8 cellular contexts compared by ENCODE assay signal in genomic region chr2:213152888-213153287, GRCh38.
DNase-seq lines count a peak whose midpoint lies in the region; FAIRE-seq and TF ChIP-seq lines count a peak whose summit lies in the region.

No MANE protein-coding gene starts in this region.

- peaks cover 6% of the 10 kb centered on the region; the same call in 1 of the 2 replicates for H3K27me3 ChIP-seq in BLaER1
- H3K27me3 ChIP-seq in endocrine pancreas (ENCODE audit: control insufficient read depth, insufficient read depth, low read length): no peaks in the 10 kb centered on the region
- no peaks in the 10 kb centered on the region for H3K27me3 ChIP-seq in neuron (ENCODE audit: insufficient read depth, low read length)

- no peak for DNase-seq in NB4 (ENCODE audit: low read depth)
- no peak for DNase-seq in RWPE1 (ENCODE audit: low spot score)
- no peak for DNase-seq in GM19239 (ENCODE audit: insufficient read length, low spot score)
- no peak for DNase-seq in erythroblast (lab: John Stamatoyannopoulos, UW)
- DNase-seq in DMS153 treated with DMSO at 0.1 percent for 48 hours (lab: John Stamatoyannopoulos, UW; ENCODE audit: unreplicated experiment): no peak

- H3K4me1 ChIP-seq in BLaER1: peaks cover 29% of the 10 kb centered on the region
- H3K4me1 ChIP-seq in endocrine pancreas (ENCODE audit: control insufficient read depth, insufficient read depth, low read length): peaks cover 10% of the 10 kb centered on the region
- peaks cover 10% of the 10 kb centered on the region for H3K4me1 ChIP-seq in neuron (ENCODE audit: insufficient read depth, low read length)

- H3K36me3 ChIP-seq in BLaER1: no peaks in the 10 kb centered on the region
- no peaks in the 10 kb centered on the region for H3K36me3 ChIP-seq in endocrine pancreas (ENCODE audit: control insufficient read depth, insufficient read depth, low read length)
- no peaks in the 10 kb centered on the region for H3K36me3 ChIP-seq in neuron (ENCODE audit: insufficient read depth, low read length)

- TF ChIP-seq POLR2A in NB4 (IDR thresholded peaks at IDR 0.05; ENCODE audit: extremely low read depth, insufficient read length) (no peak), erythroblast (IDR thresholded peaks at IDR 0.05; ENCODE audit: low read length) (no peak)

- H3K4me2 ChIP-seq in BLaER1: peak overlapping the region; percentile 81

- TF ChIP-seq CTCF in NB4 (IDR thresholded peaks at IDR 0.05; ENCODE audit: low read depth, low read length): no peak
- TF ChIP-seq CTCF in RWPE1 (conservative IDR thresholded peaks at IDR 0.05; ENCODE audit: low read depth): no peak

- H3K4me3 ChIP-seq in BLaER1: peak overlapping the region; percentile 83
- peak overlapping the region; percentile 65 for H3K4me3 ChIP-seq in NB4 (ENCODE audit: low read depth, low read length)
- peak overlapping the region; percentile 98 for H3K4me3 ChIP-seq in endocrine pancreas (ENCODE audit: control insufficient read depth, insufficient read depth, low read length)
- H3K4me3 ChIP-seq in neuron (ENCODE audit: low read length): peak overlapping the region; percentile 95

- CTCF ChIA-PET in RWPE1 (lab: Yijun Ruan, JAX): interaction anchor here (0.6 to 2.6 kb wide), 11 partner anchors 114 to 1218 kb away, joined by 3 to 8 read pairs (median 4); no protein-coding TSS in a partner anchor

- no peak for FAIRE-seq in GM19239 (lab: Jason Lieb, UNC)

- peak overlapping the region; percentile 75 for H2AFZ ChIP-seq in neuron (ENCODE audit: low read depth, low read length)

- H3K9me3 ChIP-seq in BLaER1: no peaks in the 10 kb centered on the region
- H3K9me3 ChIP-seq in endocrine pancreas (ENCODE audit: control insufficient read depth, low read length): no peaks in the 10 kb centered on the region
- H3K9me3 ChIP-seq in neuron (ENCODE audit: low read length): no peaks in the 10 kb centered on the region

- H3K27ac ChIP-seq in BLaER1 (no peak overlapping the region), RWPE1 (no peak overlapping the region)

- H3K9ac ChIP-seq in BLaER1: peak overlapping the region; percentile 81
- no peak overlapping the region for H3K9ac ChIP-seq in endocrine pancreas (ENCODE audit: control insufficient read depth, insufficient read depth, low read length)

- POLR2A ChIA-PET in RWPE1 (lab: Yijun Ruan, JAX; ENCODE audit: low non-redundant PET): no interaction called here

- H4K20me1 ChIP-seq in BLaER1: no peaks in the 10 kb centered on the region
